In genomic region chr14:96961895-96962294, GRCh38 we compare ENCODE assay signal across 18 cellular contexts.
DNase-seq lines count a peak whose midpoint lies in the region; ATAC-seq and TF ChIP-seq lines count a peak whose summit lies in the region.
"Had no signal": no experiment of that assay in that cellular context is flagged by ENCODE, and none has a peak within 500 bp of the region (broad histone marks: within the 10 kb centered on the region; RNA-seq: fewer than 3 reads in every experiment).

No MANE protein-coding gene starts in this region.

- peaks cover 61% of the 10 kb centered on the region for H3K4me1 Mint-ChIP-seq in CD4-positive, alpha-beta T cell (ENCODE audit: low read depth)
- H3K4me1 Mint-ChIP-seq in activated B cell treated with CpG ODN at 0.5 μM for 24 hours (peaks cover 56% of the 10 kb centered on the region), immature natural killer cell (peaks cover 27 to 29% of the 10 kb centered on the region in 2 donors)

- peaks cover 29% of the 10 kb centered on the region for H3K4me1 ChIP-seq in BLaER1
- no peaks in the 10 kb centered on the region for H3K4me1 ChIP-seq in breast epithelium
- H3K4me1 ChIP-seq: SJCRH30, testis had no signal

- peaks cover 44% of the 10 kb centered on the region for H3K36me3 Mint-ChIP-seq in CD4-positive, alpha-beta T cell (ENCODE audit: low read depth)
- H3K36me3 Mint-ChIP-seq in activated B cell treated with CpG ODN at 0.5 μM for 24 hours (ENCODE audit: low read depth), result peaks cover 11% of the 10 kb centered on the region
- H3K36me3 Mint-ChIP-seq in immature natural killer cell, result peaks cover 5 to 17% (median 8%) of the 10 kb centered on the region in 3 donors

- H3K27ac ChIP-seq in BLaER1 (peak overlapping the region; percentile 80), breast epithelium (no peak overlapping the region)
- H3K27ac ChIP-seq in CD4-positive, alpha-beta T cell (ENCODE audit: low read depth, low read length), result peak overlapping the region; percentile 55
- H3K27ac ChIP-seq: SJCRH30, testis had no signal

- H3K36me3 ChIP-seq in BLaER1 (no peaks in the 10 kb centered on the region; the same call in none of the 2 replicates), breast epithelium (no peaks in the 10 kb centered on the region)
- H3K36me3 ChIP-seq: SJCRH30 had no signal

- no peaks in the 10 kb centered on the region for H3K27me3 Mint-ChIP-seq in CD4-positive, alpha-beta T cell
- no peaks in the 10 kb centered on the region for H3K27me3 Mint-ChIP-seq in activated B cell treated with CpG ODN at 0.5 μM for 24 hours
- peaks cover 2 to 7% (median 3%) of the 10 kb centered on the region in 3 donors for H3K27me3 Mint-ChIP-seq in immature natural killer cell (ENCODE audit: low read depth in 3 of 3)

- intact Hi-C loops in CD4-positive, alpha-beta T cell (cut with DNase I, micrococcal nuclease), result no loop called here
- intact Hi-C loops in activated B cell treated with CpG ODN at 0.5 μM for 24 hours (cut with micrococcal nuclease), result no loop called here
- intact Hi-C loops in breast epithelium (cut with DNase I; ENCODE audit: low total_unique reads), result no loop called here

- H4K20me1 ChIP-seq in BLaER1, result no peaks in the 10 kb centered on the region

- ATAC-seq in CD4-positive, alpha-beta T cell (ENCODE audit: poor library complexity), result no peak
- ATAC-seq in activated B cell treated with CpG ODN at 0.5 μM for 24 hours (ENCODE audit: low read depth) (no peak), HG02981 (IDR thresholded peaks at IDR 0.05; ENCODE audit: unreplicated experiment) (no peak)

- peak overlapping the region; percentile 49 for H3K4me3 ChIP-seq in BLaER1
- no peak overlapping the region for H3K4me3 ChIP-seq in breast epithelium
- H3K4me3 ChIP-seq: lung, SJCRH30, testis had no signal

- peaks cover 24% of the 10 kb centered on the region for H3K9me3 Mint-ChIP-seq in CD4-positive, alpha-beta T cell
- peaks cover 19% of the 10 kb centered on the region for H3K9me3 Mint-ChIP-seq in activated B cell treated with CpG ODN at 0.5 μM for 24 hours
- peaks cover 2 to 14% (median 10%) of the 10 kb centered on the region in 6 donors for H3K9me3 Mint-ChIP-seq in immature natural killer cell

- peak overlapping the region; percentile 67 for H3K4me3 Mint-ChIP-seq in CD4-positive, alpha-beta T cell
- H3K4me3 Mint-ChIP-seq in activated B cell treated with CpG ODN at 0.5 μM for 24 hours, result peak overlapping the region; percentile 63
- H3K4me3 Mint-ChIP-seq in immature natural killer cell, result peak overlapping the region in 4 of 5 donors; percentile 38 to 76 (median 62)

- POLR2A ChIA-PET in CD4-positive, alpha-beta T cell (lab: Charles Lee), result interaction anchor here (1.0 to 1.5 kb wide), 6 partner anchors 8 to 641 kb away, joined by 3 to 6 read pairs (median 4); partner anchors contain the start of gene VRK1
- POLR2A ChIA-PET in activated B cell treated with CpG ODN at 0.5 μM for 24 hours (lab: Charles Lee), result no interaction called here

- CTCF ChIA-PET in CD4-positive, alpha-beta T cell (lab: Charles Lee), result no interaction called here
- CTCF ChIA-PET in activated B cell treated with CpG ODN at 0.5 μM for 24 hours (lab: Charles Lee), result no interaction called here

- TF ChIP-seq POLR2A in breast epithelium (IDR thresholded peaks at IDR 0.05), result no peak

- TF ChIP-seq CTCF in CD4-positive, alpha-beta T cell (IDR thresholded peaks at IDR 0.05), result no peak
- TF ChIP-seq CTCF in activated B cell treated with CpG ODN at 0.5 μM for 24 hours (IDR thresholded peaks at IDR 0.05) (no peak), breast epithelium (IDR thresholded peaks at IDR 0.05) (no peak)

- H3K27me3 ChIP-seq in BLaER1 (no peaks in the 10 kb centered on the region), breast epithelium (no peaks in the 10 kb centered on the region)
- no peaks in the 10 kb centered on the region for H3K27me3 ChIP-seq in CD4-positive, alpha-beta T cell (ENCODE audit: control insufficient read depth, insufficient read depth, low read length)
- H3K27me3 ChIP-seq: SJCRH30, testis had no signal

- DNase-seq in CD4-positive, alpha-beta T cell, result no peak
- DNase-seq in activated B cell treated with CpG ODN at 0.5 μM for 24 hours, result no peak
- no peak for DNase-seq in immature natural killer cell
- no peak for DNase-seq in NCI-H2196 treated with DMSO at 0.1 percent for 48 hours (lab: John Stamatoyannopoulos, UW; ENCODE audit: unreplicated experiment)
- no peak for DNase-seq in breast epithelium (ENCODE audit: low spot score in 2 of 2)
- no peak for DNase-seq in NCI-H748 treated with DMSO at 0.1 percent for 48 hours (lab: John Stamatoyannopoulos, UW)
- DNase-seq: aorta; cerebellar nuclear complex; DMS153; effector CD8-positive, alpha-beta T cell; NCI-H146; NCI-H82; SJCRH30; stimulated activated CD8-positive, alpha-beta memory T cell treated with anti-CD3 and anti-CD28 coated beads, Interleukin-4, amount 100 ng/mL, for 48 hours; testis had no signal

- no peak overlapping the region for H3K9ac ChIP-seq in BLaER1

- H3K4me2 ChIP-seq in BLaER1, result peak overlapping the region; percentile 72

- H3K27ac Mint-ChIP-seq in CD4-positive, alpha-beta T cell, result peak overlapping the region; percentile 95
- H3K27ac Mint-ChIP-seq in activated B cell treated with CpG ODN at 0.5 μM for 24 hours (peak overlapping the region; percentile 89), immature natural killer cell (peak overlapping the region; percentile 63 to 88 (median 86))

- H3K9me3 ChIP-seq in BLaER1, result peaks cover 57% of the 10 kb centered on the region
- H3K9me3 ChIP-seq in CD4-positive, alpha-beta T cell (ENCODE audit: control insufficient read depth, low read length), result peaks cover 20% of the 10 kb centered on the region
- peaks cover 4 to 13% of the 10 kb centered on the region in 2 donors for H3K9me3 ChIP-seq in breast epithelium
- H3K9me3 ChIP-seq: SJCRH30, testis had no signal

Comparison
In these comparisons a context has a peak if more than half of its experiments do, and no peak if none do; other contexts are left out.
1. H3K27ac ChIP-seq: peak in BLaER1 (single experiment) and CD4-positive, alpha-beta T cell (single experiment); none in breast epithelium (0 of 2).
2. Peak in every context shown above with its lines, with median percentiles within 50 percentile points of each other: H3K27ac Mint-ChIP-seq and H3K4me3 Mint-ChIP-seq.